24 cellular contexts compared by ENCODE assay signal in genomic region chr10:130901311-130902165, GRCh38.
"Had no signal": no experiment of that assay in that cellular context is flagged by ENCODE, and none has a peak within 500 bp of the region (broad histone marks: within the 10 kb centered on the region; RNA-seq: fewer than 3 reads in every experiment).

No MANE protein-coding gene starts in this region.

- H3K27me3 ChIP-seq: ovary, upper lobe of left lung had no signal

- H3K4me1 ChIP-seq: heart right ventricle, left lung, prostate gland, spleen, upper lobe of left lung had no signal

- H3K9me3 Mint-ChIP-seq: activated B cell treated with CpG ODN at 0.5 μM for 24 hours; activated naive CD4-positive, alpha-beta T cell treated with anti-CD3 and anti-CD28 coated beads, Interleukin-2, amount 10 ng/mL, durations not matched to agents 7 days and 5 days; mesothelial cell of epicardium; naive thymus-derived CD8-positive, alpha-beta T cell; T-cell; T-helper 2 cell treated with Interferon-gamma antibody and Interleukin-4, amounts not matched to agents 5 μg/mL and 100 μg/mL, for 36 hours had no signal

- H3K27ac ChIP-seq: epithelial cell of prostate, heart right ventricle, left lung, ovary, prostate gland, spleen, upper lobe of left lung had no signal

- H3K27ac Mint-ChIP-seq: activated B cell treated with CpG ODN at 0.5 μM for 24 hours; activated CD4-positive, alpha-beta T cell treated with anti-CD3 and anti-CD28 coated beads for 36 hours; activated naive CD4-positive, alpha-beta T cell treated with anti-CD3 and anti-CD28 coated beads, Interleukin-2, amount 10 ng/mL, durations not matched to agents 7 days and 5 days; immature natural killer cell; mesothelial cell of epicardium; naive thymus-derived CD8-positive, alpha-beta T cell; T-cell; T-helper 2 cell treated with Interferon-gamma antibody and Interleukin-4, amounts not matched to agents 5 μg/mL and 100 μg/mL, for 36 hours had no signal

- H3K36me3 ChIP-seq: heart right ventricle, left lung, ovary, prostate gland, spleen, upper lobe of left lung had no signal

- H3K27me3 Mint-ChIP-seq: activated B cell treated with CpG ODN at 0.5 μM for 24 hours; activated CD4-positive, alpha-beta T cell treated with anti-CD3 and anti-CD28 coated beads for 36 hours; activated naive CD4-positive, alpha-beta T cell treated with anti-CD3 and anti-CD28 coated beads, Interleukin-2, amount 10 ng/mL, durations not matched to agents 7 days and 5 days; T-cell had no signal

- H3K4me3 ChIP-seq: heart right ventricle, left lung, lung, ovary, prostate gland, spleen, upper lobe of left lung had no signal

- H3K36me3 Mint-ChIP-seq: activated naive CD4-positive, alpha-beta T cell treated with anti-CD3 and anti-CD28 coated beads, Interleukin-2, amount 10 ng/mL, durations not matched to agents 7 days and 5 days; immature natural killer cell; mesothelial cell of epicardium; naive thymus-derived CD8-positive, alpha-beta T cell; T-cell had no signal

- H3K9me3 ChIP-seq: heart right ventricle, left lung, ovary, prostate gland, spleen, upper lobe of left lung had no signal

- DNase-seq: activated B cell treated with CpG ODN at 0.5 μM for 24 hours; activated CD4-positive, alpha-beta T cell treated with anti-CD3 and anti-CD28 coated beads for 36 hours; activated CD4-positive, alpha-beta T cell treated with anti-CD3 and anti-CD28 coated beads, Interleukin-2, amount 50 U/mL, for 4 hours; activated effector memory CD4-positive, alpha-beta T cell treated with Interleukin-2 at 50 U/mL for 16 hours; activated naive CD4-positive, alpha-beta T cell treated with anti-CD3 and anti-CD28 coated beads, Interleukin-2, amount 10 ng/mL, durations not matched to agents 7 days and 5 days; activated T-cell treated with anti-CD3 and anti-CD28 coated beads, Interleukin-2, amount 50 U/mL, for 48 hours; amygdala; cortex of kidney; heart right ventricle; immature natural killer cell; kidney glomerular epithelial cell; left lung; naive thymus-derived CD8-positive, alpha-beta T cell; ovary; spleen; stimulated activated CD4-positive, alpha-beta T cell treated with anti-CD3 and anti-CD28 coated beads, Interleukin-4, amount 100 ng/mL, for 1 hour; stimulated activated naive CD8-positive, alpha-beta T cell treated with anti-CD3 and anti-CD28 coated beads, Interleukin-15, Interleukin-2, amounts not matched to agents 100 U/mL and 50 U/mL, for 24 hours; T-cell; upper lobe of left lung had no signal

- H3K4me3 Mint-ChIP-seq: activated B cell treated with CpG ODN at 0.5 μM for 24 hours; activated CD4-positive, alpha-beta T cell treated with anti-CD3 and anti-CD28 coated beads for 36 hours; activated naive CD4-positive, alpha-beta T cell treated with anti-CD3 and anti-CD28 coated beads, Interleukin-2, amount 10 ng/mL, durations not matched to agents 7 days and 5 days; immature natural killer cell; mesothelial cell of epicardium; naive thymus-derived CD8-positive, alpha-beta T cell; T-cell; T-helper 2 cell treated with Interferon-gamma antibody and Interleukin-4, amounts not matched to agents 5 μg/mL and 100 μg/mL, for 36 hours had no signal

- H3K4me1 Mint-ChIP-seq: activated B cell treated with CpG ODN at 0.5 μM for 24 hours; activated CD4-positive, alpha-beta T cell treated with anti-CD3 and anti-CD28 coated beads for 36 hours; activated naive CD4-positive, alpha-beta T cell treated with anti-CD3 and anti-CD28 coated beads, Interleukin-2, amount 10 ng/mL, durations not matched to agents 7 days and 5 days; immature natural killer cell; mesothelial cell of epicardium; T-cell had no signal
